Comparison of ENCODE assay signal across 28 cellular contexts in the genomic region with DNA sequence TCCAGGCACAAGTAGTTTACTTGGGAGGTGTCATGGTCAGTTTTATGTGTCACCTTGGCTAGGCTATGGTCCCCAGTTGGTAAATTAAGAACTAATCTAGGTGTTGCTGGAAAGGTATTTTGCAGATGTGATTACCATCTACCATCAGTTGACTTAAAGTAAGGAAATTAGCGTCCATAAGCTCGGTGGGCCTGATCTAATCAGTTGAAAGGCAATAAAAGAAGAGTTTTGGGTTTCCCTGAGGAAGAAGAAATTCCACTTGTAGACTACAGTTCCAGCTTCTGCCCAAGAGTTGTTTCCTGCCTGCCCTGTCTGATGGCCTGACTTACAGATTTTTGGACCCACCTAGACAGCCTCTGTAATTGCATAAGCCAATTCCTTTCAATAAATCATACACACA.
"Had no signal": no experiment of that assay in that cellular context is flagged by ENCODE, and none has a peak within 500 bp of the region (broad histone marks: within the 10 kb centered on the region; RNA-seq: fewer than 3 reads in every experiment).

No MANE protein-coding gene starts in this region.

- DNase-seq: stimulated activated CD4-positive, alpha-beta T cell treated with anti-CD3 and anti-CD28 coated beads, Interleukin-4, amount 100 ng/mL, for 1 hour; stimulated activated CD4-positive, alpha-beta T cell treated with anti-CD3 and anti-CD28 coated beads, Interleukin-4, amount 100 ng/mL, for 24 hours; stimulated activated CD4-positive, alpha-beta T cell treated with anti-CD3 and anti-CD28 coated beads, Interleukin-4, amount 100 ng/mL, for 4 hours; stimulated activated CD8-positive, alpha-beta memory T cell treated with anti-CD3 and anti-CD28 coated beads, Interleukin-4, amount 100 ng/mL, for 48 hours; stimulated activated naive B cell treated with anti-CD40 and anti-IgM and Interleukin-4, amounts not matched to agents 10 μg/mL and 1 μg/mL and 100 μg/mL, for 72 hours; stimulated activated naive CD4-positive, alpha-beta T cell; stimulated activated naive CD4-positive, alpha-beta T cell treated with Interleukin-2 at 50 U/mL for 16 hours; stimulated activated naive CD8-positive, alpha-beta T cell treated with anti-CD3 and anti-CD28 coated beads, Interleukin-15, amount 100 ng/mL, for 72 hours; stimulated activated naive CD8-positive, alpha-beta T cell treated with anti-CD3 and anti-CD28 coated beads, Interleukin-15, Interleukin-2, amounts not matched to agents 100 U/mL and 50 U/mL, for 24 hours; stomach; substantia nigra; testis; thyroid gland; tibial artery; transverse colon; trophoblast cell; upper lobe of left lung; upper lobe of right lung; uterus had no signal

- H3K4me1 Mint-ChIP-seq: stimulated activated effector memory CD8-positive, alpha-beta T cell treated with anti-CD3 and anti-CD28 coated beads, Interleukin-12 subunit alpha, Interleukin-12 subunit beta, amount 100 ng/mL, for 72 hours; stimulated activated memory B cell treated with anti-CD40 and anti-IgM and Interleukin-4, amounts not matched to agents 10 μg/mL and 1 μg/mL and 100 μg/mL, for 72 hours had no signal

- H3K4me3 Mint-ChIP-seq: stimulated activated effector memory CD8-positive, alpha-beta T cell treated with anti-CD3 and anti-CD28 coated beads, Interleukin-12 subunit alpha, Interleukin-12 subunit beta, amount 100 ng/mL, for 72 hours; stimulated activated memory B cell treated with anti-CD40 and anti-IgM and Interleukin-4, amounts not matched to agents 10 μg/mL and 1 μg/mL and 100 μg/mL, for 72 hours; stimulated activated naive B cell treated with anti-CD40 and anti-IgM and Interleukin-4, amounts not matched to agents 10 μg/mL and 1 μg/mL and 100 μg/mL, for 72 hours; stimulated activated naive CD8-positive, alpha-beta T cell treated with anti-CD3 and anti-CD28 coated beads, Interleukin-15, amount 100 ng/mL, for 72 hours; stimulated activated naive CD8-positive, alpha-beta T cell treated with anti-CD3 and anti-CD28 coated beads, Interleukin-15, Interleukin-2, amounts not matched to agents 100 ng/mL and 50 ng/mL, for 24 hours; type B pancreatic cell had no signal

- H3K36me3 Mint-ChIP-seq: stimulated activated effector memory CD8-positive, alpha-beta T cell treated with anti-CD3 and anti-CD28 coated beads, Interleukin-12 subunit alpha, Interleukin-12 subunit beta, amount 100 ng/mL, for 72 hours had no signal

- H3K27me3 ChIP-seq: stomach, suprapubic skin, testis, thyroid gland, tibial artery, tibial nerve, transverse colon, upper lobe of left lung, upper lobe of right lung, uterus, vagina had no signal

- H3K36me3 ChIP-seq: stomach, suprapubic skin, thoracic aorta, thyroid gland, tibial artery, tibial nerve, transverse colon, upper lobe of left lung, upper lobe of right lung, uterus, vagina had no signal

- H3K27ac Mint-ChIP-seq: stimulated activated effector memory CD8-positive, alpha-beta T cell treated with anti-CD3 and anti-CD28 coated beads, Interleukin-12 subunit alpha, Interleukin-12 subunit beta, amount 100 ng/mL, for 72 hours; stimulated activated memory B cell treated with anti-CD40 and anti-IgM and Interleukin-4, amounts not matched to agents 10 μg/mL and 1 μg/mL and 100 μg/mL, for 72 hours; stimulated activated naive B cell treated with anti-CD40 and anti-IgM and Interleukin-4, amounts not matched to agents 10 μg/mL and 1 μg/mL and 100 μg/mL, for 72 hours; stimulated activated naive CD8-positive, alpha-beta T cell treated with anti-CD3 and anti-CD28 coated beads, Interleukin-15, amount 100 ng/mL, for 72 hours; stimulated activated naive CD8-positive, alpha-beta T cell treated with anti-CD3 and anti-CD28 coated beads, Interleukin-15, Interleukin-2, amounts not matched to agents 100 ng/mL and 50 ng/mL, for 24 hours; type B pancreatic cell had no signal

- FAIRE-seq: urothelium cell line had no signal

- H3K9me3 ChIP-seq: testis, thyroid gland, vagina had no signal

- H3K27ac ChIP-seq: stomach, suprapubic skin, testis, thoracic aorta, thyroid gland, tibial artery, tibial nerve, transverse colon, upper lobe of left lung, upper lobe of right lung, uterus, vagina had no signal

- H3K4me1 ChIP-seq: stomach, suprapubic skin, testis, thyroid gland, tibial artery, tibial nerve, upper lobe of left lung, upper lobe of right lung, uterus, vagina had no signal

- ATAC-seq: stimulated activated effector memory CD8-positive, alpha-beta T cell treated with anti-CD3 and anti-CD28 coated beads, Interleukin-12 subunit alpha, Interleukin-12 subunit beta, amount 100 ng/mL, for 72 hours; stimulated activated memory B cell treated with anti-CD40 and anti-IgM and Interleukin-4, amounts not matched to agents 10 μg/mL and 1 μg/mL and 100 μg/mL, for 72 hours; stimulated activated naive B cell treated with anti-CD40 and anti-IgM and Interleukin-4, amounts not matched to agents 10 μg/mL and 1 μg/mL and 100 μg/mL, for 72 hours; stimulated activated naive CD8-positive, alpha-beta T cell treated with anti-CD3 and anti-CD28 coated beads, Interleukin-15, amount 100 ng/mL, for 72 hours; stimulated activated naive CD8-positive, alpha-beta T cell treated with anti-CD3 and anti-CD28 coated beads, Interleukin-15, Interleukin-2, amounts not matched to agents 100 U/mL and 50 U/mL, for 24 hours; upper lobe of right lung had no signal

- H3K4me3 ChIP-seq: stomach, suprapubic skin, testis, thoracic aorta, thyroid gland, tibial artery, tibial nerve, transverse colon, upper lobe of left lung, upper lobe of right lung, uterus, vagina had no signal
